9 cellular contexts compared by ENCODE assay signal in genomic region chr6:43173496-43174262, GRCh38. TPM values are rescaled to one million over a fixed set of nuclear protein-coding genes. Genes with fewer than 3 reads are reported as not detected.
DNase-seq lines count a peak whose midpoint lies in the region; ATAC-seq, FAIRE-seq and TF ChIP-seq lines count a peak whose summit lies in the region.
"Had no signal": no experiment of that assay in that cellular context is flagged by ENCODE, and none has a peak within 500 bp of the region (broad histone marks: within the 10 kb centered on the region; RNA-seq: fewer than 3 reads in every experiment).

No MANE protein-coding gene starts in this region.

- H3K36me3 ChIP-seq in kidney (ENCODE audit: control insufficient read depth in 1 of 2, insufficient read depth in 2 of 2, low read length in 2 of 2), result peaks cover 15 to 33% of the 10 kb centered on the region in 2 donors
- no peaks in the 10 kb centered on the region for H3K36me3 ChIP-seq in testis (ENCODE audit: low read depth, missing control alignments)

- no peaks in the 10 kb centered on the region for H3K27me3 ChIP-seq in testis

- peaks cover 23 to 25% of the 10 kb centered on the region in 2 donors for H3K4me1 ChIP-seq in kidney (ENCODE audit: control insufficient read depth in 1 of 2, insufficient read depth in 1 of 2, low read depth in 1 of 2, low read length in 2 of 2)
- peaks cover 18% of the 10 kb centered on the region for H3K4me1 ChIP-seq in testis

- TF ChIP-seq CTCF in kidney (IDR thresholded peaks at IDR 0.05; ENCODE audit: borderline replicate concordance, extremely low read depth, insufficient read depth), result no peak
- no peak for TF ChIP-seq CTCF in testis (IDR thresholded peaks at IDR 0.05)

- CTCF ChIA-PET in activated CD4-positive, alpha-beta T cell treated with anti-CD3 and anti-CD28 coated beads, Interleukin-2, amount 10 ng/mL, durations not matched to agents 7 days and 5 days (lab: Charles Lee), result interaction anchor here (1.0 to 2.9 kb wide), 6 partner anchors 15 to 333 kb away, joined by 3 to 15 read pairs (median 4); partner anchors contain the start of genes CNPY3 and DNPH1

- peak overlapping the region; percentile 9 to 70 for H3K9ac ChIP-seq in kidney (ENCODE audit: low read length in 2 of 2)

- peaks cover 38% of the 10 kb centered on the region for H3K36me3 Mint-ChIP-seq in activated CD4-positive, alpha-beta T cell treated with anti-CD3 and anti-CD28 coated beads, Interleukin-2, amount 10 ng/mL, durations not matched to agents 7 days and 5 days (ENCODE audit: low read depth)
- H3K36me3 Mint-ChIP-seq in activated naive CD8-positive, alpha-beta T cell treated with anti-CD3 and anti-CD28 coated beads, Interleukin-2, amount 10 ng/mL, durations not matched to agents 7 days and 5 days, result peaks cover 21% of the 10 kb centered on the region

- H3K9me3 Mint-ChIP-seq in activated CD4-positive, alpha-beta T cell treated with anti-CD3 and anti-CD28 coated beads, Interleukin-2, amount 10 ng/mL, durations not matched to agents 7 days and 5 days, result no peaks in the 10 kb centered on the region
- H3K9me3 Mint-ChIP-seq in activated naive CD8-positive, alpha-beta T cell treated with anti-CD3 and anti-CD28 coated beads, Interleukin-2, amount 10 ng/mL, durations not matched to agents 7 days and 5 days, result no peaks in the 10 kb centered on the region

- FAIRE-seq in kidney (lab: Jason Lieb, UNC), result no peak
- FAIRE-seq: D721Med had no signal

- peak overlapping the region; percentile 97 for H3K4me3 Mint-ChIP-seq in activated CD4-positive, alpha-beta T cell treated with anti-CD3 and anti-CD28 coated beads, Interleukin-2, amount 10 ng/mL, durations not matched to agents 7 days and 5 days
- peak overlapping the region; percentile 99 for H3K4me3 Mint-ChIP-seq in activated naive CD8-positive, alpha-beta T cell treated with anti-CD3 and anti-CD28 coated beads, Interleukin-2, amount 10 ng/mL, durations not matched to agents 7 days and 5 days

- no peaks in the 10 kb centered on the region for H3K9me3 ChIP-seq in kidney (ENCODE audit: control insufficient read depth in 1 of 2, low read length in 2 of 2)
- H3K9me3 ChIP-seq in testis, result no peaks in the 10 kb centered on the region

- peak overlapping the region; percentile 94 for H3K27ac Mint-ChIP-seq in activated CD4-positive, alpha-beta T cell treated with anti-CD3 and anti-CD28 coated beads, Interleukin-2, amount 10 ng/mL, durations not matched to agents 7 days and 5 days
- peak overlapping the region; percentile 40 for H3K27ac Mint-ChIP-seq in activated naive CD8-positive, alpha-beta T cell treated with anti-CD3 and anti-CD28 coated beads, Interleukin-2, amount 10 ng/mL, durations not matched to agents 7 days and 5 days

- POLR2A ChIA-PET in activated CD4-positive, alpha-beta T cell treated with anti-CD3 and anti-CD28 coated beads, Interleukin-2, amount 10 ng/mL, durations not matched to agents 7 days and 5 days (lab: Charles Lee), result interaction anchor here (0.6 to 2.4 kb wide), 2 partner anchors 210 to 245 kb away, joined by 3 to 6 read pairs; partner anchors contain the start of gene CNPY3
- POLR2A ChIA-PET in activated naive CD8-positive, alpha-beta T cell treated with anti-CD3 and anti-CD28 coated beads, Interleukin-2, amount 10 ng/mL, durations not matched to agents 7 days and 5 days (lab: Charles Lee), result interaction anchor here (0.6 to 4.3 kb wide), 9 partner anchors 9 to 196 kb away, joined by 3 to 22 read pairs (median 3); partner anchors contain the start of genes CUL9, DNPH1, KLC4 and MRPL2

- H3K4me1 Mint-ChIP-seq in activated CD4-positive, alpha-beta T cell treated with anti-CD3 and anti-CD28 coated beads, Interleukin-2, amount 10 ng/mL, durations not matched to agents 7 days and 5 days, result peaks cover 49% of the 10 kb centered on the region
- H3K4me1 Mint-ChIP-seq in activated naive CD8-positive, alpha-beta T cell treated with anti-CD3 and anti-CD28 coated beads, Interleukin-2, amount 10 ng/mL, durations not matched to agents 7 days and 5 days, result peaks cover 39% of the 10 kb centered on the region

- no peak for ATAC-seq in activated naive CD8-positive, alpha-beta T cell treated with anti-CD3 and anti-CD28 coated beads, Interleukin-2, amount 10 ng/mL, durations not matched to agents 7 days and 5 days (ENCODE audit: low read depth)
- no peak for ATAC-seq in HG03442 (IDR thresholded peaks at IDR 0.05; ENCODE audit: unreplicated experiment)

- H3K27ac ChIP-seq in kidney (ENCODE audit: low read depth in 2 of 2, low read length in 2 of 2), result peak overlapping the region; percentile 92 to 96
- H3K27ac ChIP-seq in testis, result peak overlapping the region; percentile 93 to 99

- H3K4me3 ChIP-seq in kidney (ENCODE audit: low read length in 2 of 2) (peak overlapping the region; percentile 40 to 91), testis (peak overlapping the region; percentile 43 to 56)

- intact Hi-C loops in kidney (cut with DNase I), result no loop called here
- intact Hi-C loops in testis (cut with DNase I; ENCODE audit: low total_unique reads), result no loop called here

- TF ChIP-seq POLR2A in testis (IDR thresholded peaks at IDR 0.05), result no peak

- 25 to 37% methylated on average over 6 to 12 of the region's 12 CpGs for WGBS in testis, 2 donors

- H3K27me3 Mint-ChIP-seq in activated CD4-positive, alpha-beta T cell treated with anti-CD3 and anti-CD28 coated beads, Interleukin-2, amount 10 ng/mL, durations not matched to agents 7 days and 5 days, result no peaks in the 10 kb centered on the region
- H3K27me3 Mint-ChIP-seq in activated naive CD8-positive, alpha-beta T cell treated with anti-CD3 and anti-CD28 coated beads, Interleukin-2, amount 10 ng/mL, durations not matched to agents 7 days and 5 days, result peaks cover 5% of the 10 kb centered on the region

- peak; percentile 31 for DNase-seq in activated CD4-positive, alpha-beta T cell treated with anti-CD3 and anti-CD28 coated beads, Interleukin-2, amount 10 ng/mL, durations not matched to agents 7 days and 5 days
- DNase-seq in activated CD4-positive, alpha-beta T cell treated with anti-CD3 and anti-CD28 coated beads for 4 hours, result no peak
- no peak for DNase-seq in activated naive CD8-positive, alpha-beta T cell treated with anti-CD3 and anti-CD28 coated beads, Interleukin-2, amount 10 ng/mL, durations not matched to agents 7 days and 5 days
- DNase-seq in kidney, result no peak
- no peak for DNase-seq in testis
- no peak for DNase-seq in NCI-H1105 (lab: John Stamatoyannopoulos, UW)
- no peak for DNase-seq in NCI-H2081 (lab: John Stamatoyannopoulos, UW)

RNA-seq across cellular contexts. Expression of gene SRF, which starts 2.6 kb away (rescaled TPM):
- total RNA-seq in activated CD4-positive, alpha-beta T cell treated with anti-CD3 and anti-CD28 coated beads, Interleukin-2, amount 10 ng/mL, durations not matched to agents 7 days and 5 days, result 10 to 100 TPM; 40.8 to 41.9 TPM
- total RNA-seq in activated naive CD8-positive, alpha-beta T cell treated with anti-CD3 and anti-CD28 coated beads, Interleukin-2, amount 10 ng/mL, durations not matched to agents 7 days and 5 days, result 10 to 100 TPM; 34.4 to 36.0 TPM
- total RNA-seq in kidney (30.6 TPM), testis (10 to 100 TPM; 36.5 to 39.2 TPM)
- polyA plus RNA-seq in kidney (ENCODE audit: insufficient read depth, low read depth, low replicate concordance) (13.8 TPM), testis (ENCODE audit: insufficient read depth, low read depth, low replicate concordance) (28.4 TPM)

RNA-seq across cellular contexts. Expression of gene CUL9, which starts 8.3 kb away (rescaled TPM):
- total RNA-seq in activated CD4-positive, alpha-beta T cell treated with anti-CD3 and anti-CD28 coated beads, Interleukin-2, amount 10 ng/mL, durations not matched to agents 7 days and 5 days, result 10 to 100 TPM; 57.8 to 60.7 TPM
- 10 to 100 TPM; 75.1 to 80.8 TPM for total RNA-seq in activated naive CD8-positive, alpha-beta T cell treated with anti-CD3 and anti-CD28 coated beads, Interleukin-2, amount 10 ng/mL, durations not matched to agents 7 days and 5 days
- total RNA-seq in kidney, result 47.3 TPM
- polyA plus RNA-seq in kidney (ENCODE audit: insufficient read depth, low read depth, low replicate concordance), result 34.7 TPM
- 100 to 1,000 TPM in 1 of 2 donors, 10 to 100 TPM in 1; 90.6 to 110 TPM for total RNA-seq in testis
- polyA plus RNA-seq in testis (ENCODE audit: insufficient read depth, low read depth, low replicate concordance), result 101 TPM

RNA-seq across cellular contexts. Expression of gene DNPH1, which starts 55.6 kb away (rescaled TPM):
- 10 to 100 TPM; 36.7 to 48.6 TPM for total RNA-seq in activated CD4-positive, alpha-beta T cell treated with anti-CD3 and anti-CD28 coated beads, Interleukin-2, amount 10 ng/mL, durations not matched to agents 7 days and 5 days
- total RNA-seq in activated naive CD8-positive, alpha-beta T cell treated with anti-CD3 and anti-CD28 coated beads, Interleukin-2, amount 10 ng/mL, durations not matched to agents 7 days and 5 days, result 10 to 100 TPM; 42.2 to 43.7 TPM
- 74.3 TPM for total RNA-seq in kidney
- 373 TPM for polyA plus RNA-seq in kidney (ENCODE audit: insufficient read depth, low read depth, low replicate concordance)
- 10 to 100 TPM; 21.8 TPM for total RNA-seq in testis
- 19.3 TPM for polyA plus RNA-seq in testis (ENCODE audit: insufficient read depth, low read depth, low replicate concordance)
